23 cellular contexts compared by ENCODE assay signal in the genomic region with DNA sequence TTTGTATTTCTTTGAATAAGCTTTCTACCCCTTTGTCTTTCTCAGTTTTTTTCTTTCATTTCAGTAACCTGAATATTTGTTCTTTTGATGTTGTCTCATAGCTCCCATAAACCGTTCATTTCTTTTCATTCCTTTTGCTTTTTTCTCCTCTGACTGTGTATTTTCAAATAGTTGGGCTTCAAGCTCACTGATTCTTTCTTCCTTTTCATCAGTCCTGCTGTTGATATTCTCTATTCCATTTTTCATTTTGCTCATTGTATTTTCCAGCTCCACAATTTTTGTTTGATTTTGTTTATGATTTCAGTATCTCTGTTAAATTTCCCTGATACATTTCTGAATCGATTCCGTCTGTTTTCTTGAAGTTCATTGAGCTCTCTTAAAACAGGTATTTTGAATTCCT.
"Had no signal": no experiment of that assay in that cellular context is flagged by ENCODE, and none has a peak within 500 bp of the region (broad histone marks: within the 10 kb centered on the region; RNA-seq: fewer than 3 reads in every experiment).

No MANE protein-coding gene starts in this region.

- H3K9me3 ChIP-seq: SJSA1 had no signal

- DNase-seq: Karpas-422, KG1, MM.1S, NCI-H1092 treated with DMSO at 0.1 percent for 48 hours, NCI-H1436, NCI-H187, NCI-H2029, NCI-H2081 treated with DMSO at 0.1 percent for 48 hours, NCI-H2171, NCI-H226, NCI-H446, NCI-H510A, NCI-H524 treated with DMSO at 0.1 percent for 48 hours, NCI-H69, NCI-H774, Right ventricle myocardium superior, RPMI8226, SIG-M5, T-helper 1 cell had no signal

- FAIRE-seq: RCC 7860 had no signal

- H3K4me1 Mint-ChIP-seq: IgD-negative memory B cell had no signal

- H3K27me3 ChIP-seq: SJSA1 had no signal

- H3K4me3 ChIP-seq: SJSA1, SK-N-MC had no signal

- H3K4me3 Mint-ChIP-seq: IgD-negative memory B cell had no signal

- H3K27ac Mint-ChIP-seq: IgD-negative memory B cell had no signal

- H3K27ac ChIP-seq: SJSA1, SK-N-MC had no signal

- H3K27me3 Mint-ChIP-seq: IgD-negative memory B cell had no signal
